ENCODE assay signal across 8 cellular contexts in the genomic region with DNA sequence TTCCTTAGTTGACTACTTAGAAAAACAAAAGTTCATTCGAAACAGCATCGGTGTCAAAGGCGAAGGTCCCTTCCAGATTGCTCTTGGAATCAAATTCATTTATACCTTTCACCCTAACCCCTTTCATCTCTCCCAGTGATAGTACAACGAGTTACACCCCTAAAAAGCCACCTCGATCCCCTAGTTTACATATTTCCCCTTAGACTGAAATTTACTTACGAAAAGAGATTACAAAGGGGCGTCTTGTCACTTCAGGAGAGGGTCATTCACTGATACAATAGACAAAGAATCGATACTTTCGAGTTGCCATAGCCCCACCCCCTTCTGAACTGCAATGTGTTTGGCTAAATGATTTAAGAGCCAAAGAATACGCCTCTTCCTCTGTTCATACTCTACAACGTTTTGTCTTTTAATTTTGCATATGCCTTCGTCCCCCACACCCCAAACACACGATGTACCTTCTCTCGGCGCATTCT.
DNase-seq lines count a peak whose midpoint lies in the region; ATAC-seq and TF ChIP-seq lines count a peak whose summit lies in the region.

No MANE protein-coding gene starts in this region.

- peak in 1 of 2 donors; percentile 51 for TF ChIP-seq EP300 in tibial nerve (IDR thresholded peaks at IDR 0.05)

- H3K79me2 ChIP-seq in GM23248 (ENCODE audit: insufficient read depth) = peaks cover 36% of the 10 kb centered on the region

- peak overlapping the region; percentile 98 for H3K27ac Mint-ChIP-seq in T-helper 2 cell treated with Interferon-gamma antibody and Interleukin-4, amounts not matched to agents 5 μg/mL and 100 μg/mL, for 36 hours

- TF ChIP-seq CTCF in BE2C (IDR thresholded peaks at IDR 0.05; ENCODE audit: low read depth, low read length) (no peak), tibial nerve (IDR thresholded peaks at IDR 0.05) (no peak)

- H2AFZ ChIP-seq in GM23248 = peak overlapping the region; percentile 76

- peak overlapping the region; percentile 89 for H3K9ac ChIP-seq in GM23248

- ATAC-seq in aorta (ENCODE audit: low FRiP score) = no peak

- H3K27me3 ChIP-seq in BE2C = no peaks in the 10 kb centered on the region
- H3K27me3 ChIP-seq in GM23248 (replicated peaks; ENCODE audit: insufficient read depth) = no peaks in the 10 kb centered on the region
- H3K27me3 ChIP-seq in iPS DF 6.9 (ENCODE audit: control insufficient read depth, insufficient read depth, low read length) = peaks cover 10% of the 10 kb centered on the region
- H3K27me3 ChIP-seq in tibial nerve = peaks cover 0 to 89% of the 10 kb centered on the region in 2 donors
- H3K27me3 ChIP-seq in aorta (ENCODE audit: control insufficient read depth in 1 of 2, insufficient read depth in 2 of 2, low read length in 1 of 2) = no peaks in the 10 kb centered on the region

- H3K4me1 Mint-ChIP-seq in T-helper 2 cell treated with Interferon-gamma antibody and Interleukin-4, amounts not matched to agents 5 μg/mL and 100 μg/mL, for 36 hours (ENCODE audit: low read depth) = peaks cover 18% of the 10 kb centered on the region

- H4K20me1 ChIP-seq in GM23248 (ENCODE audit: insufficient read depth) = no peaks in the 10 kb centered on the region

- H3K9me3 ChIP-seq in BE2C = no peaks in the 10 kb centered on the region
- no peaks in the 10 kb centered on the region for H3K9me3 ChIP-seq in GM23248 (ENCODE audit: low read depth)
- H3K9me3 ChIP-seq in iPS DF 6.9 (ENCODE audit: control insufficient read depth, insufficient read depth, low read length) = no peaks in the 10 kb centered on the region
- H3K9me3 ChIP-seq in tibial nerve = no peaks in the 10 kb centered on the region
- no peaks in the 10 kb centered on the region for H3K9me3 ChIP-seq in aorta (ENCODE audit: control insufficient read depth, low read length)

- DNase-seq in BE2C (no peak), GM23248 (peak; percentile 37), iPS DF 6.9 (ENCODE audit: low read depth, low spot score) (no peak), tibial nerve (ENCODE audit: low spot score in 2 of 2) (no peak), aorta (no peak), middle frontal gyrus (ENCODE audit: extremely low spot score, low spot score) (no peak), C1 segment of cervical spinal cord (lab: John Stamatoyannopoulos, UW) (no peak)
- DNase-seq in T-helper 2 cell treated with Interferon-gamma antibody and Interleukin-4, amounts not matched to agents 5 μg/mL and 100 μg/mL, for 36 hours (ENCODE audit: low spot score) = peak; percentile 7

- peaks cover 49% of the 10 kb centered on the region for H3F3A ChIP-seq in GM23248 (ENCODE audit: insufficient read depth)

- in situ Hi-C loops in GM23248 (cut with MboI) = no loop called here

- intact Hi-C loops in aorta (cut with DNase I) = no loop called here

- H3K4me3 ChIP-seq in BE2C (ENCODE audit: low read depth, low read length) (peak overlapping the region; percentile 82), GM23248 (peak overlapping the region; percentile 98), iPS DF 6.9 (ENCODE audit: low read length) (peak overlapping the region; percentile 62; the same call in 1 of the 2 replicates), tibial nerve (peak overlapping the region; percentile 15 to 62 (median 28)), aorta (ENCODE audit: low read length in 2 of 2) (no peak overlapping the region)

- H3K4me2 ChIP-seq in GM23248 (ENCODE audit: unreplicated experiment) = peak overlapping the region; percentile 99

- H3K36me3 ChIP-seq in BE2C (no peaks in the 10 kb centered on the region), GM23248 (ENCODE audit: low read depth) (no peaks in the 10 kb centered on the region; the same call in 1 of the 2 replicates), iPS DF 6.9 (ENCODE audit: control insufficient read depth, insufficient read depth, low read length) (no peaks in the 10 kb centered on the region), tibial nerve (no peaks in the 10 kb centered on the region), aorta (ENCODE audit: control insufficient read depth in 1 of 2, insufficient read depth in 2 of 2, low read length in 1 of 2) (no peaks in the 10 kb centered on the region)

- H3K27ac ChIP-seq in GM23248 (peak overlapping the region; percentile 80), iPS DF 6.9 (ENCODE audit: low read length) (no peak overlapping the region), tibial nerve (peak overlapping the region in 1 of 4 donors; percentile 49), aorta (ENCODE audit: low read depth in 1 of 2, low read length in 2 of 2) (no peak overlapping the region)

- no peaks in the 10 kb centered on the region for H3K9me3 Mint-ChIP-seq in T-helper 2 cell treated with Interferon-gamma antibody and Interleukin-4, amounts not matched to agents 5 μg/mL and 100 μg/mL, for 36 hours

- no peaks in the 10 kb centered on the region for H3K4me1 ChIP-seq in BE2C
- peaks cover 16% of the 10 kb centered on the region for H3K4me1 ChIP-seq in GM23248 (ENCODE audit: insufficient read depth)
- H3K4me1 ChIP-seq in iPS DF 6.9 (ENCODE audit: control insufficient read depth, insufficient read depth, low read length) = no peaks in the 10 kb centered on the region
- H3K4me1 ChIP-seq in tibial nerve = peaks cover 0 to 32% (median 0%) of the 10 kb centered on the region in 4 donors
- no peaks in the 10 kb centered on the region for H3K4me1 ChIP-seq in aorta (ENCODE audit: control insufficient read depth in 1 of 2, insufficient read depth in 2 of 2, low read length in 2 of 2)

- H3K4me3 Mint-ChIP-seq in T-helper 2 cell treated with Interferon-gamma antibody and Interleukin-4, amounts not matched to agents 5 μg/mL and 100 μg/mL, for 36 hours = peak overlapping the region; percentile 97

- H3K27me3 Mint-ChIP-seq in T-helper 2 cell treated with Interferon-gamma antibody and Interleukin-4, amounts not matched to agents 5 μg/mL and 100 μg/mL, for 36 hours (ENCODE audit: low read depth) = peaks cover 11% of the 10 kb centered on the region

- 0 to 1% methylated on average over 15 of the region's 15 CpGs for WGBS in GM23248 (ENCODE audit: low coverage in 1 of 2, low lambda C conversion rate in 2 of 2, missing lambda C conversion rate in 2 of 2), 2 experiments
- no CpG with 5 or more reads among the region's 15 CpGs for WGBS in iPS DF 6.9 (ENCODE audit: insufficient coverage, insufficient read length)
- 2 to 32% methylated on average over 15 of the region's 15 CpGs for WGBS in tibial nerve, 2 donors
- 6 to 30% methylated on average over 15 of the region's 15 CpGs for WGBS in aorta, 2 donors

- TF ChIP-seq POLR2A in tibial nerve (IDR thresholded peaks at IDR 0.05) = no peak

- H3K36me3 Mint-ChIP-seq in T-helper 2 cell treated with Interferon-gamma antibody and Interleukin-4, amounts not matched to agents 5 μg/mL and 100 μg/mL, for 36 hours (ENCODE audit: low read depth) = peaks cover 12% of the 10 kb centered on the region

- no peaks in the 10 kb centered on the region for H3K9me2 ChIP-seq in GM23248 (ENCODE audit: insufficient read depth)

Comparison
In these comparisons a context has a peak if more than half of its experiments do, and no peak if none do; other contexts are left out.
1. DNase-seq: peak in GM23248 (single experiment) and T-helper 2 cell treated with Interferon-gamma antibody and Interleukin-4, amounts not matched to agents 5 μg/mL and 100 μg/mL, for 36 hours (single experiment); none in BE2C (single experiment), iPS DF 6.9 (single experiment), tibial nerve (0 of 2), aorta (0 of 2), middle frontal gyrus (single experiment) and C1 segment of cervical spinal cord (0 of 14).
2. H3K4me3 ChIP-seq: peak in BE2C (single experiment), GM23248 (single experiment), iPS DF 6.9 (single experiment) and tibial nerve (4 of 4); none in aorta (0 of 2).